ENCODE assay signal across 28 cellular contexts in genomic region chr2:51469102-51469501, GRCh38.
"Had no signal": no experiment of that assay in that cellular context is flagged by ENCODE, and none has a peak within 500 bp of the region (broad histone marks: within the 10 kb centered on the region; RNA-seq: fewer than 3 reads in every experiment).

No MANE protein-coding gene starts in this region.

- H3K36me3 ChIP-seq: colonic mucosa, esophagus muscularis mucosa, esophagus squamous epithelium, gastrocnemius medialis, gastroesophageal sphincter, heart left ventricle, heart right ventricle had no signal

- H3K27ac ChIP-seq: colonic mucosa, coronary artery, dorsolateral prefrontal cortex, epithelial cell of prostate, esophagus muscularis mucosa, esophagus squamous epithelium, foreskin keratinocyte, gastrocnemius medialis, gastroesophageal sphincter, heart left ventricle, heart right ventricle, hepatocyte had no signal

- H3K9me3 ChIP-seq: colonic mucosa, esophagus muscularis mucosa, esophagus squamous epithelium, gastrocnemius medialis, gastroesophageal sphincter, heart left ventricle, heart right ventricle had no signal

- H2AFZ ChIP-seq: hepatocyte had no signal

- ATAC-seq: effector memory CD8-positive, alpha-beta T cell; esophagus mucosa; foreskin keratinocyte; gastrocnemius medialis; gastroesophageal sphincter; heart left ventricle; heart right ventricle had no signal

- H3K4me3 ChIP-seq: colonic mucosa, coronary artery, dorsolateral prefrontal cortex, esophagus muscularis mucosa, esophagus squamous epithelium, gastrocnemius medialis, gastroesophageal sphincter, heart left ventricle, heart right ventricle, hepatocyte had no signal

- H3K4me1 ChIP-seq: colonic mucosa, esophagus muscularis mucosa, esophagus squamous epithelium, foreskin keratinocyte, gastrocnemius medialis, gastroesophageal sphincter, heart left ventricle, heart right ventricle had no signal

- FAIRE-seq: endometrium, endothelial cell of umbilical vein, frontal cortex had no signal

- DNase-seq: colonic mucosa; cortex of kidney; dermis blood vessel endothelial cell; dorsolateral prefrontal cortex; effector CD4-positive, alpha-beta T cell; effector CD8-positive, alpha-beta T cell; effector memory CD4-positive, alpha-beta T cell; effector memory CD8-positive, alpha-beta T cell; endodermal cell; erythroblast; esophagus squamous epithelium; foreskin fibroblast; foreskin keratinocyte; foreskin melanocyte; gastrocnemius medialis; glutamatergic neuron; head of caudate nucleus; heart left ventricle; heart right ventricle had no signal

- H3K79me2 ChIP-seq: hepatocyte had no signal

- H3K4me2 ChIP-seq: hepatocyte had no signal

- H3K27me3 ChIP-seq: colonic mucosa, dorsolateral prefrontal cortex, esophagus muscularis mucosa, esophagus squamous epithelium, foreskin keratinocyte, gastrocnemius medialis, gastroesophageal sphincter, heart left ventricle, heart right ventricle, hepatocyte had no signal
